In genomic region chr2:235638541-235639192, GRCh38 we compare ENCODE assay signal across 9 cellular contexts.
DNase-seq lines count a peak whose midpoint lies in the region; ATAC-seq and TF ChIP-seq lines count a peak whose summit lies in the region.
"Had no signal": no experiment of that assay in that cellular context is flagged by ENCODE, and none has a peak within 500 bp of the region (broad histone marks: within the 10 kb centered on the region; RNA-seq: fewer than 3 reads in every experiment).

No MANE protein-coding gene starts in this region.

- TF ChIP-seq POLR2A in thyroid gland (IDR thresholded peaks at IDR 0.05): no peak

- H3K27me3 ChIP-seq in muscle layer of duodenum (ENCODE audit: low read depth, low read length): no peaks in the 10 kb centered on the region
- no peaks in the 10 kb centered on the region for H3K27me3 ChIP-seq in thyroid gland

- H3K36me3 ChIP-seq in muscle layer of duodenum (ENCODE audit: control insufficient read depth in 1 of 2, insufficient read depth in 2 of 2, low read length in 2 of 2): no peaks in the 10 kb centered on the region
- H3K36me3 ChIP-seq in thyroid gland: no peaks in the 10 kb centered on the region

- peak overlapping the region; percentile 96 for H3K27ac ChIP-seq in caudate nucleus (ENCODE audit: low read depth, low read length)
- H3K27ac ChIP-seq in muscle layer of duodenum (ENCODE audit: low read length): peak overlapping the region; percentile 96
- peak overlapping the region in 1 of 3 donors; percentile 43 for H3K27ac ChIP-seq in thyroid gland

- ATAC-seq in GM18868 (IDR thresholded peaks at IDR 0.05; ENCODE audit: unreplicated experiment): no peak
- ATAC-seq in GM21825 (IDR thresholded peaks at IDR 0.05; ENCODE audit: unreplicated experiment): no peak

- no peak for TF ChIP-seq CTCF in thyroid gland (IDR thresholded peaks at IDR 0.05)

- peak; percentile 4 for DNase-seq in stimulated activated CD8-positive, alpha-beta memory T cell treated with anti-CD3 and anti-CD28 coated beads, Interleukin-12 subunit alpha, Interleukin-12 subunit beta, amount 100 ng/mL, for 1 hour (ENCODE audit: low read depth)
- no peak for DNase-seq in stimulated activated CD8-positive, alpha-beta memory T cell treated with anti-CD3 and anti-CD28 coated beads, Interleukin-4, amount 100 ng/mL, for 48 hours
- DNase-seq in caudate nucleus (lab: John Stamatoyannopoulos, UW) (peak in 51 of 61 donors; percentile 14 to 86 (median 63)), thyroid gland (no peak), dedifferentiated amniotic fluid mesenchymal stem cell (ENCODE audit: extremely low spot score) (no peak)
- DNase-seq: stimulated activated CD4-positive, alpha-beta T cell treated with anti-CD3 and anti-CD28 coated beads, Interleukin-1b, Interleukin-23, amount 100 ng/mL, for 48 hours had no signal

- H3K9me3 ChIP-seq in muscle layer of duodenum (ENCODE audit: control insufficient read depth in 1 of 2, low read length in 2 of 2) (no peaks in the 10 kb centered on the region), thyroid gland (no peaks in the 10 kb centered on the region)

- H3K4me3 ChIP-seq in muscle layer of duodenum (ENCODE audit: low read depth in 1 of 2, low read length in 2 of 2) (peak overlapping the region in 1 of 2 donors; percentile 21), thyroid gland (replicated peaks in 1 of 3) (no peak overlapping the region)

- H3K4me1 ChIP-seq in muscle layer of duodenum (ENCODE audit: control insufficient read depth in 1 of 2, insufficient read depth in 2 of 2, low read length in 2 of 2) (peaks cover 17 to 56% of the 10 kb centered on the region in 2 donors), thyroid gland (peaks cover 25 to 40% of the 10 kb centered on the region in 2 donors)

- 92 to 95% methylated on average over 7 of the region's 7 CpGs for WGBS in thyroid gland, 2 donors

- intact Hi-C loops in thyroid gland (cut with DNase I): no loop called here

Comparison
In these comparisons a context has a peak if more than half of its experiments do, and no peak if none do; other contexts are left out.
1. DNase-seq: peak in stimulated activated CD8-positive, alpha-beta memory T cell treated with anti-CD3 and anti-CD28 coated beads, Interleukin-12 subunit alpha, Interleukin-12 subunit beta, amount 100 ng/mL, for 1 hour (single experiment) and caudate nucleus (51 of 61); none in stimulated activated CD8-positive, alpha-beta memory T cell treated with anti-CD3 and anti-CD28 coated beads, Interleukin-4, amount 100 ng/mL, for 48 hours (single experiment), thyroid gland (0 of 2) and dedifferentiated amniotic fluid mesenchymal stem cell (single experiment).